8 cellular contexts compared by ENCODE assay signal in the genomic region with DNA sequence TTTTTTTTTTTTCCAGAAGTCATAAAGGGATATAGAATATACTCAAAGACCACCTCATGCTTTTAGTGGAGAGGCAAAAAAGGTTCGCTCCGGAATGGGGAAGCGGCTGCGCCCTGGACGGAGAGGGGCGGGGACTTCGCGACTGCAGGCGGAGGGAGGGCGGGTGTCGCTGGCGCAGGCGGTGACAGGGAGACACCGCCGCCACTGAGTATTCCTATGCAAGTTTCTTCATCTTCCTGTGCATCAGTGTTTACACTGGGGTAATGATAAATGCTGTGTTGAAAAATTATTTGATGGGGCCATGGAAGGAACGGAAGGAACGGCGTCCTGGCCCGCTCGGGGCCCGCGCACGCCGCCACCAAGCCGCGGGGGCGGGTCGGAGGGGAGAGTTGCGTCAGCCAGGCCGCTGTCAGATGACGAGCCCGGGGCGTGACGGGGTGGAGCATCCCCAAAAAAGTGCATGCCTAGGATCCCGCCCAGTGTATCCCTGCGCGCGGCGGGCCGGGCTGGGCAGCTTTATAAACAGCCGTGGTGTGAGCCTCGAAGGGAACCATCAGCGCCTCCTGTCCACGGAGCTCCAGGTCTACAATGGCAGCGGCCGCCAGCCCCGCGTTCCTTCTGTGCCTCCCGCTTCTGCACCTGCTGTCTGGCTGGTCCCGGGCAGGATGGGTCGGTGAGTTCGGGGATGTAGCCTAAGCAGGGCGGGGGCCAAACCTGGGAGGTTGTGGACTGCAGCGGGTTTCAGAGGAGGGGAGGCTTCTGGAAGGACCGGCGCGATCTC. TPM values are rescaled to one million over a fixed set of nuclear protein-coding genes. Genes with fewer than 3 reads are reported as not detected.
DNase-seq lines count a peak whose midpoint lies in the region; ATAC-seq and TF ChIP-seq lines count a peak whose summit lies in the region.

Gene ULBP1 (plus strand): TSS at position 482 of the 781 bp plus-strand sequence. CDS start 107 bp downstream, at position 589.

- no peak within 1 kb of the TSS for H3K27ac ChIP-seq in ascending aorta

- H3K36me3 ChIP-seq in ascending aorta = no peaks in the 10 kb centered on the region

- no peaks in the 10 kb centered on the region for H3K27me3 ChIP-seq in ascending aorta

- H3K9me3 Mint-ChIP-seq in T-helper 2 cell treated with Interferon-gamma antibody and Interleukin-4, amounts not matched to agents 5 μg/mL and 100 μg/mL, for 36 hours = no peaks in the 10 kb centered on the region

- H3K36me3 Mint-ChIP-seq in T-helper 2 cell treated with Interferon-gamma antibody and Interleukin-4, amounts not matched to agents 5 μg/mL and 100 μg/mL, for 36 hours (ENCODE audit: low read depth) = peaks cover 3% of the 10 kb centered on the region

- H3K27ac Mint-ChIP-seq in T-helper 2 cell treated with Interferon-gamma antibody and Interleukin-4, amounts not matched to agents 5 μg/mL and 100 μg/mL, for 36 hours = peak within 1 kb of the TSS; percentile 91

- ATAC-seq in GM21786 (IDR thresholded peaks at IDR 0.05; ENCODE audit: unreplicated experiment) (peak; percentile 42), sciatic nerve (peak; percentile 94), HG03342 (IDR thresholded peaks at IDR 0.05; ENCODE audit: unreplicated experiment) (no peak)

- peak within 1 kb of the TSS; percentile 51 to 57 for H3K4me3 ChIP-seq in ascending aorta

- H3K4me1 Mint-ChIP-seq in T-helper 2 cell treated with Interferon-gamma antibody and Interleukin-4, amounts not matched to agents 5 μg/mL and 100 μg/mL, for 36 hours (ENCODE audit: low read depth) = peaks cover 22% of the 10 kb centered on the region

- H3K4me3 Mint-ChIP-seq in T-helper 2 cell treated with Interferon-gamma antibody and Interleukin-4, amounts not matched to agents 5 μg/mL and 100 μg/mL, for 36 hours = peak within 1 kb of the TSS; percentile 93

- peaks cover 0 to 15% of the 10 kb centered on the region in 2 donors for H3K4me1 ChIP-seq in ascending aorta

- intact Hi-C loops in ascending aorta (cut with DNase I) (no loop called here), sciatic nerve (cut with DNase I) (no loop called here)

- no peak for TF ChIP-seq CTCF in ascending aorta (IDR thresholded peaks at IDR 0.05)

- DNase-seq in CD1c-positive myeloid dendritic cell (ENCODE audit: extremely low spot score) (peak; percentile 89), NCI-H1417 (lab: John Stamatoyannopoulos, UW) (peak; percentile 77 to 93 (median 90)), ascending aorta (ENCODE audit: low spot score in 2 of 2) (peak; percentile 48 to 92), hypothalamus (lab: John Stamatoyannopoulos, UW) (peak in 33 of 51 donors; percentile 4 to 57 (median 21)), sciatic nerve (ENCODE audit: low spot score) (peak; percentile 88)
- DNase-seq in T-helper 2 cell treated with Interferon-gamma antibody and Interleukin-4, amounts not matched to agents 5 μg/mL and 100 μg/mL, for 36 hours (ENCODE audit: low spot score) = peak; percentile 83

- H3K9me3 ChIP-seq in ascending aorta = no peaks in the 10 kb centered on the region

- peaks cover 82% of the 10 kb centered on the region for H3K27me3 Mint-ChIP-seq in T-helper 2 cell treated with Interferon-gamma antibody and Interleukin-4, amounts not matched to agents 5 μg/mL and 100 μg/mL, for 36 hours (ENCODE audit: low read depth)

RNA-seq across cellular contexts. Expression of gene ULBP1, which starts in this region (rescaled TPM):
- 3.8 TPM for total RNA-seq in ascending aorta
- total RNA-seq in sciatic nerve = not detected

Comparison
In these comparisons a context has a peak if more than half of its experiments do, and no peak if none do; other contexts are left out.
1. Peak in DNase-seq and ATAC-seq in sciatic nerve; RNA of the gene not detected or under 1 TPM.
2. DNase-seq: peak in every context shown above with its lines; median percentile 90 in NCI-H1417; 89 in CD1c-positive myeloid dendritic cell; 88 in sciatic nerve; 83 in T-helper 2 cell treated with Interferon-gamma antibody and Interleukin-4, amounts not matched to agents 5 μg/mL and 100 μg/mL, for 36 hours; 70 in ascending aorta; 21 in hypothalamus.